Comparison of ENCODE assay signal across 9 cellular contexts in genomic region chr14:50040905-50041465, GRCh38.
DNase-seq lines count a peak whose midpoint lies in the region; ATAC-seq and TF ChIP-seq lines count a peak whose summit lies in the region.
"Had no signal": no experiment of that assay in that cellular context is flagged by ENCODE, and none has a peak within 500 bp of the region (broad histone marks: within the 10 kb centered on the region; RNA-seq: fewer than 3 reads in every experiment).

No MANE protein-coding gene starts in this region.

- peaks cover 7% of the 10 kb centered on the region; the same call in 1 of the 2 replicates for H3K9me3 ChIP-seq in AG04450 (ENCODE audit: control insufficient read depth, insufficient read depth, low read length)
- no peaks in the 10 kb centered on the region for H3K9me3 ChIP-seq in breast epithelium
- H3K9me3 ChIP-seq in naive thymus-derived CD4-positive, alpha-beta T cell (ENCODE audit: control insufficient read depth in 2 of 3, low read length in 3 of 3) = no peaks in the 10 kb centered on the region

- no peak for TF ChIP-seq POLR2A in breast epithelium (IDR thresholded peaks at IDR 0.05)
- TF ChIP-seq POLR2A in GM18505 (IDR thresholded peaks at IDR 0.05; ENCODE audit: borderline replicate concordance, extremely low read depth, insufficient read depth, insufficient read length) = no peak

- H3K27ac ChIP-seq in AG04450 (ENCODE audit: low read depth, low read length) (peak overlapping the region; percentile 63), breast epithelium (peak overlapping the region; percentile 85 to 94)
- peak overlapping the region; percentile 56 for H3K27ac ChIP-seq in naive thymus-derived CD4-positive, alpha-beta T cell (ENCODE audit: low read depth, low read length)

- peak overlapping the region; percentile 23 to 95 (median 93) for H3K27ac Mint-ChIP-seq in IgD-negative memory B cell
- peak overlapping the region; percentile 78 to 97 (median 93) for H3K27ac Mint-ChIP-seq in naive thymus-derived CD4-positive, alpha-beta T cell

- peaks cover 0 to 4% (median 2%) of the 10 kb centered on the region in 3 donors for H3K9me3 Mint-ChIP-seq in IgD-negative memory B cell
- H3K9me3 Mint-ChIP-seq in naive thymus-derived CD4-positive, alpha-beta T cell = peaks cover 0 to 5% (median 0%) of the 10 kb centered on the region in 11 donors

- peak overlapping the region in 3 of 4 donors; percentile 12 to 83 (median 13) for H3K4me3 Mint-ChIP-seq in IgD-negative memory B cell
- H3K4me3 Mint-ChIP-seq in naive thymus-derived CD4-positive, alpha-beta T cell = peak overlapping the region; percentile 70 to 91 (median 76)

- peaks cover 51 to 66% (median 62%) of the 10 kb centered on the region in 3 donors for H3K4me1 Mint-ChIP-seq in IgD-negative memory B cell
- H3K4me1 Mint-ChIP-seq in naive thymus-derived CD4-positive, alpha-beta T cell = peaks cover 50 to 75% (median 71%) of the 10 kb centered on the region in 7 donors

- TF ChIP-seq CTCF in AG04450 (IDR thresholded peaks at IDR 0.05; ENCODE audit: low read depth, low read length) (no peak), breast epithelium (IDR thresholded peaks at IDR 0.05) (no peak)

- H3K4me3 ChIP-seq in AG04450 (ENCODE audit: low read depth, low read length) (no peak overlapping the region), breast epithelium (no peak overlapping the region)
- peak overlapping the region; percentile 24 for H3K4me3 ChIP-seq in naive thymus-derived CD4-positive, alpha-beta T cell (ENCODE audit: low read length)

- no peak for ATAC-seq in naive thymus-derived CD4-positive, alpha-beta T cell
- ATAC-seq in GM18505 (IDR thresholded peaks at IDR 0.05; ENCODE audit: unreplicated experiment) = no peak

- intact Hi-C loops in breast epithelium (cut with DNase I; ENCODE audit: low total_unique reads) = no loop called here
- intact Hi-C loops in naive thymus-derived CD4-positive, alpha-beta T cell (cut with micrococcal nuclease) = loop anchor here (1.0 to 2.0 kb wide), 9 partner anchors 20 to 173 kb away; partner anchors contain the start of gene ARF6 (in 1 of the 2)

- H3K36me3 Mint-ChIP-seq in IgD-negative memory B cell = peaks cover 14% of the 10 kb centered on the region
- peaks cover 6 to 41% (median 34%) of the 10 kb centered on the region in 5 donors for H3K36me3 Mint-ChIP-seq in naive thymus-derived CD4-positive, alpha-beta T cell

- H3K36me3 ChIP-seq in breast epithelium = no peaks in the 10 kb centered on the region
- peaks cover 0 to 8% (median 0%) of the 10 kb centered on the region in 3 experiments for H3K36me3 ChIP-seq in naive thymus-derived CD4-positive, alpha-beta T cell (ENCODE audit: control insufficient read depth in 2 of 3, insufficient read depth in 3 of 3, low read length in 3 of 3)

- H3K27me3 ChIP-seq in AG04450 (ENCODE audit: control insufficient read depth, insufficient read depth, low read length) = no peaks in the 10 kb centered on the region
- no peaks in the 10 kb centered on the region for H3K27me3 ChIP-seq in breast epithelium
- H3K27me3 ChIP-seq in naive thymus-derived CD4-positive, alpha-beta T cell (ENCODE audit: control insufficient read depth in 2 of 2, insufficient read depth in 2 of 2, low read length in 2 of 2) = no peaks in the 10 kb centered on the region

- POLR2A ChIA-PET in AG04450 (lab: Yijun Ruan, JAX) = interaction anchor here (1.0 kb wide), 1 partner anchor 27 kb away, joined by 3 read pairs; no protein-coding TSS in a partner anchor
- POLR2A ChIA-PET in naive thymus-derived CD4-positive, alpha-beta T cell (lab: Charles Lee) = interaction anchor here (0.6 to 6.2 kb wide), 18 partner anchors 10 to 863 kb away, joined by 3 to 56 read pairs (median 5); partner anchors contain the start of gene ARF6

- CTCF ChIA-PET in AG04450 (lab: Charles Lee) = interaction anchor here (1.5 kb wide), 1 partner anchor 179 kb away, joined by 4 read pairs; no protein-coding TSS in a partner anchor
- CTCF ChIA-PET in naive thymus-derived CD4-positive, alpha-beta T cell (lab: Charles Lee) = interaction anchor here (0.9 to 2.3 kb wide), 6 partner anchors 22 to 179 kb away, joined by 3 to 7 read pairs (median 4); no protein-coding TSS in a partner anchor

- peaks cover 2% of the 10 kb centered on the region for H3K27me3 Mint-ChIP-seq in IgD-negative memory B cell
- H3K27me3 Mint-ChIP-seq in naive thymus-derived CD4-positive, alpha-beta T cell = no peaks in the 10 kb centered on the region

- DNase-seq in AG04450 (ENCODE audit: low read depth, low spot score) = no peak
- DNase-seq in breast epithelium (ENCODE audit: low spot score in 2 of 2) = no peak
- no peak for DNase-seq in naive thymus-derived CD4-positive, alpha-beta T cell
- no peak for DNase-seq in AG08396 (ENCODE audit: low spot score)
- no peak for DNase-seq in NCI-H2196 (lab: John Stamatoyannopoulos, UW; ENCODE audit: unreplicated experiment)
- DNase-seq in NCI-H1048 (lab: John Stamatoyannopoulos, UW) = no peak
- DNase-seq: NCI-H1417 treated with DMSO at 0.1 percent for 48 hours had no signal

- H3K4me1 ChIP-seq in breast epithelium = peaks cover 7 to 31% of the 10 kb centered on the region in 2 donors
- H3K4me1 ChIP-seq in naive thymus-derived CD4-positive, alpha-beta T cell (ENCODE audit: control insufficient read depth in 2 of 2, insufficient read depth in 2 of 2, low read length in 2 of 2) = peaks cover 68 to 75% of the 10 kb centered on the region in 2 donors
